1 cellular context compared by ENCODE assay signal in the genomic region with DNA sequence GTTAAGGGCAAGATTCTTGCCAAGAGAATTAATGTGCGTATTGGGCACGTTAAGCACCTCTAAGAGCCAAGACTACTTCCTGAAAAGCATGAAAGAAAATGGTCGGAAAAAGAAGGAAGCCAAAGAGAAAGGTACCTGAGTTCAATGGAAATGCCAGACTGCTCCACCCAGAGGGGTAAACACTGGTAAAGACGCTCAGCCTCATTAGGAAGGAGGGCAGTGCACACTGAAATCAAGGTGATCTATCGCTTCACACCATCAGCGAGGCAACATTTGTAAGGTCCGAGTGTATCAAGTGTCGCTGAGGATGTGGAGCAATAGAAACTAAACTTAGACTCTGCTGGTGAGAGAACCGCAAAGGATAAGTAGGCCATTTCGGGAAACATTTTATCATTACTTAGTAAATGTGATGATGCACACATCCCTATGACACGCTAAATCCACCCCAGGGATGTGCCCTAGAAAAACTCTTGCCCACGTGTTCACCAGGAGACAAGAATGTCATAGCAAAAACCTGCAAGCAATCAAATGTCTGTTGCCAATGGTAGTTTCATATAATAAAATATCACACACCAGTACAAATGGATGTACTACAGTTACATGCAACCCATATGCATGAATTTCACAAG.
TF ChIP-seq lines count a peak whose summit lies in the region.

No MANE protein-coding gene starts in this region.

TF ChIP-seq in A549, 52 proteins besides CTCF, POLR2A, EP300 and RAD21 (continued from another document):
- TF ChIP-seq, protein P1, sequence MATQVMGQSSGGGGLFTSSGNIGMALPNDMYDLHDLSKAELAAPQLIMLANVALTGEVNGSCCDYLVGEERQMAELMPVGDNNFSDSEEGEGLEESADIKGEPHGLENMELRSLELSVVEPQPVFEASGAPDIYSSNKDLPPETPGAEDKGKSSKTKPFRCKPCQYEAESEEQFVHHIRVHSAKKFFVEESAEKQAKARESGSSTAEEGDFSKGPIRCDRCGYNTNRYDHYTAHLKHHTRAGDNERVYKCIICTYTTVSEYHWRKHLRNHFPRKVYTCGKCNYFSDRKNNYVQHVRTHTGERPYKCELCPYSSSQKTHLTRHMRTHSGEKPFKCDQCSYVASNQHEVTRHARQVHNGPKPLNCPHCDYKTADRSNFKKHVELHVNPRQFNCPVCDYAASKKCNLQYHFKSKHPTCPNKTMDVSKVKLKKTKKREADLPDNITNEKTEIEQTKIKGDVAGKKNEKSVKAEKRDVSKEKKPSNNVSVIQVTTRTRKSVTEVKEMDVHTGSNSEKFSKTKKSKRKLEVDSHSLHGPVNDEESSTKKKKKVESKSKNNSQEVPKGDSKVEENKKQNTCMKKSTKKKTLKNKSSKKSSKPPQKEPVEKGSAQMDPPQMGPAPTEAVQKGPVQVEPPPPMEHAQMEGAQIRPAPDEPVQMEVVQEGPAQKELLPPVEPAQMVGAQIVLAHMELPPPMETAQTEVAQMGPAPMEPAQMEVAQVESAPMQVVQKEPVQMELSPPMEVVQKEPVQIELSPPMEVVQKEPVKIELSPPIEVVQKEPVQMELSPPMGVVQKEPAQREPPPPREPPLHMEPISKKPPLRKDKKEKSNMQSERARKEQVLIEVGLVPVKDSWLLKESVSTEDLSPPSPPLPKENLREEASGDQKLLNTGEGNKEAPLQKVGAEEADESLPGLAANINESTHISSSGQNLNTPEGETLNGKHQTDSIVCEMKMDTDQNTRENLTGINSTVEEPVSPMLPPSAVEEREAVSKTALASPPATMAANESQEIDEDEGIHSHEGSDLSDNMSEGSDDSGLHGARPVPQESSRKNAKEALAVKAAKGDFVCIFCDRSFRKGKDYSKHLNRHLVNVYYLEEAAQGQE (IDR thresholded peaks at IDR 0.05), result no peak
- TF ChIP-seq, protein P2, sequence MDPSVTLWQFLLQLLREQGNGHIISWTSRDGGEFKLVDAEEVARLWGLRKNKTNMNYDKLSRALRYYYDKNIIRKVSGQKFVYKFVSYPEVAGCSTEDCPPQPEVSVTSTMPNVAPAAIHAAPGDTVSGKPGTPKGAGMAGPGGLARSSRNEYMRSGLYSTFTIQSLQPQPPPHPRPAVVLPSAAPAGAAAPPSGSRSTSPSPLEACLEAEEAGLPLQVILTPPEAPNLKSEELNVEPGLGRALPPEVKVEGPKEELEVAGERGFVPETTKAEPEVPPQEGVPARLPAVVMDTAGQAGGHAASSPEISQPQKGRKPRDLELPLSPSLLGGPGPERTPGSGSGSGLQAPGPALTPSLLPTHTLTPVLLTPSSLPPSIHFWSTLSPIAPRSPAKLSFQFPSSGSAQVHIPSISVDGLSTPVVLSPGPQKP (IDR thresholded peaks at IDR 0.05; ENCODE audit: low read depth, low read length), result no peak
- TF ChIP-seq, protein P3, sequence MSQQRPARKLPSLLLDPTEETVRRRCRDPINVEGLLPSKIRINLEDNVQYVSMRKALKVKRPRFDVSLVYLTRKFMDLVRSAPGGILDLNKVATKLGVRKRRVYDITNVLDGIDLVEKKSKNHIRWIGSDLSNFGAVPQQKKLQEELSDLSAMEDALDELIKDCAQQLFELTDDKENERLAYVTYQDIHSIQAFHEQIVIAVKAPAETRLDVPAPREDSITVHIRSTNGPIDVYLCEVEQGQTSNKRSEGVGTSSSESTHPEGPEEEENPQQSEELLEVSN (IDR thresholded peaks at IDR 0.05; ENCODE audit: borderline replicate concordance, low read depth), result no peak
